ENCODE assay signal across 1 cellular context in genomic region chr20:17985388-17986018, GRCh38.
TF ChIP-seq lines count a peak whose summit lies in the region.

No MANE protein-coding gene starts in this region.

TF ChIP-seq in HepG2, 621 proteins besides CTCF, POLR2A, EP300 and RAD21 (continued from another document and continues in another):
- TF ChIP-seq ZNF281 (CRISPR knock-in tag; IDR thresholded peaks at IDR 0.05; ENCODE audit: borderline replicate concordance), result peak; percentile 62; the same call in 1 of the 2 replicates
- no peak for TF ChIP-seq BRCA1 (CRISPR knock-in tag; IDR thresholded peaks at IDR 0.05)
- TF ChIP-seq TARDBP (CRISPR knock-in tag; IDR thresholded peaks at IDR 0.05), result peak; percentile 95
- TF ChIP-seq ZNF503 (CRISPR knock-in tag; IDR thresholded peaks at IDR 0.05), result no peak
- TF ChIP-seq SIX4 (CRISPR knock-in tag; IDR thresholded peaks at IDR 0.05), result peak; percentile 70; the same call in 1 of the 2 replicates
- no peak; the same call in 1 of the 2 replicates for TF ChIP-seq ZNF362 (CRISPR knock-in tag; IDR thresholded peaks at IDR 0.05; ENCODE audit: borderline replicate concordance)
- peak; percentile 79; the same call in 1 of the 2 replicates for TF ChIP-seq ZNF3 (CRISPR knock-in tag; IDR thresholded peaks at IDR 0.05)
- no peak for TF ChIP-seq ZNF44 (CRISPR knock-in tag; IDR thresholded peaks at IDR 0.05)
- TF ChIP-seq TFDP1 (CRISPR knock-in tag; IDR thresholded peaks at IDR 0.05; ENCODE audit: borderline replicate concordance), result peak; percentile 64; the same call in 1 of the 2 replicates
- TF ChIP-seq ZFP62 (CRISPR knock-in tag; IDR thresholded peaks at IDR 0.05), result no peak
- no peak for TF ChIP-seq MTF1 (CRISPR knock-in tag; IDR thresholded peaks at IDR 0.05)
- TF ChIP-seq FOXO4 (CRISPR knock-in tag; conservative IDR thresholded peaks at IDR 0.05), result no peak
- peak; percentile 80; the same call in 1 of the 2 replicates for TF ChIP-seq SALL1 (CRISPR knock-in tag; IDR thresholded peaks at IDR 0.05)
- TF ChIP-seq SRSF1 (optimal IDR thresholded peaks at IDR 0.05; ENCODE audit: low read depth, low read length), result no peak
- TF ChIP-seq ZNF747 (CRISPR knock-in tag; IDR thresholded peaks at IDR 0.05; ENCODE audit: borderline replicate concordance), result 0 out of 2 replicates have a peak, but pooled peaks have one; percentile 15
- peak; percentile 88 for TF ChIP-seq THAP11 (CRISPR knock-in tag; IDR thresholded peaks at IDR 0.05)
- TF ChIP-seq GABPB1 (CRISPR knock-in tag; IDR thresholded peaks at IDR 0.05), result no peak; the same call in 1 of the 2 replicates
- TF ChIP-seq DRAP1 (CRISPR knock-in tag; IDR thresholded peaks at IDR 0.05), result peak; percentile 51
- TF ChIP-seq MXI1 (IDR thresholded peaks at IDR 0.05; ENCODE audit: borderline replicate concordance, low read depth, low read length), result peak; percentile 85; the same call in 1 of the 3 replicates
- no peak for TF ChIP-seq FLYWCH1 (CRISPR knock-in tag; IDR thresholded peaks at IDR 0.05)
- no peak for TF ChIP-seq CENPX (CRISPR knock-in tag; IDR thresholded peaks at IDR 0.05)
- peak; percentile 74; the same call in 1 of the 2 replicates for TF ChIP-seq ETV5 (CRISPR knock-in tag; IDR thresholded peaks at IDR 0.05; ENCODE audit: borderline replicate concordance)
- TF ChIP-seq ZNF773 (CRISPR knock-in tag; IDR thresholded peaks at IDR 0.05; ENCODE audit: borderline replicate concordance), result no peak
- TF ChIP-seq HOMEZ (CRISPR knock-in tag; IDR thresholded peaks at IDR 0.05; ENCODE audit: low read depth), result peak; percentile 95
- TF ChIP-seq ELF4 (CRISPR knock-in tag; IDR thresholded peaks at IDR 0.05; ENCODE audit: borderline replicate concordance), result no peak
- peak; percentile 66; the same call in 1 of the 2 replicates for TF ChIP-seq ZNF574 (CRISPR knock-in tag; IDR thresholded peaks at IDR 0.05)
- TF ChIP-seq BCL3 (CRISPR knock-in tag; IDR thresholded peaks at IDR 0.05), result no peak
- no peak for TF ChIP-seq ZNF441 (CRISPR knock-in tag; IDR thresholded peaks at IDR 0.05; ENCODE audit: borderline replicate concordance)
- peak; percentile 90; the same call in 1 of the 2 replicates for TF ChIP-seq HOXA5 (CRISPR knock-in tag; IDR thresholded peaks at IDR 0.05)
- TF ChIP-seq DMTF1 (CRISPR knock-in tag; IDR thresholded peaks at IDR 0.05), result no peak
- TF ChIP-seq ZNF124 (CRISPR knock-in tag; IDR thresholded peaks at IDR 0.05), result peak; percentile 86
- 0 out of 2 replicates have a peak, but pooled peaks have one; percentile 44 for TF ChIP-seq ZNF24 (IDR thresholded peaks at IDR 0.05)
- peak; percentile 95 for TF ChIP-seq TGIF2 (CRISPR knock-in tag; IDR thresholded peaks at IDR 0.05)
- TF ChIP-seq ZNF329 (CRISPR knock-in tag; IDR thresholded peaks at IDR 0.05; ENCODE audit: low read depth), result no peak
- peak; percentile 89 for TF ChIP-seq ERF (CRISPR knock-in tag; IDR thresholded peaks at IDR 0.05)
- no peak for TF ChIP-seq ZNF704 (CRISPR knock-in tag; IDR thresholded peaks at IDR 0.05; ENCODE audit: borderline replicate concordance)
- TF ChIP-seq TBL1XR1 (IDR thresholded peaks at IDR 0.05; ENCODE audit: borderline replicate concordance, low read length, partially characterized antibody), result peak; percentile 50
- peak; percentile 90 for TF ChIP-seq ISL2 (CRISPR knock-in tag; IDR thresholded peaks at IDR 0.05)
- 0 out of 2 replicates have a peak, but pooled peaks have one; percentile 43 for TF ChIP-seq ARNT2 (CRISPR knock-in tag; IDR thresholded peaks at IDR 0.05; ENCODE audit: low read depth)
